Comparison of ENCODE assay signal across 1 cellular context in genomic region chr20:22559711-22560305, GRCh38.
TF ChIP-seq lines count a peak whose summit lies in the region.

No MANE protein-coding gene starts in this region.

TF ChIP-seq in HepG2, 621 proteins besides CTCF, POLR2A, EP300 and RAD21 (continues in another document):
- TF ChIP-seq SNAPC4 (CRISPR knock-in tag; IDR thresholded peaks at IDR 0.05): no peak
- TF ChIP-seq MEF2D (CRISPR knock-in tag; IDR thresholded peaks at IDR 0.05): no peak
- no peak for TF ChIP-seq HMG20B (CRISPR knock-in tag; conservative IDR thresholded peaks at IDR 0.05)
- TF ChIP-seq GRHL1 (CRISPR knock-in tag; conservative IDR thresholded peaks at IDR 0.05): no peak
- TF ChIP-seq RBFOX2 (IDR thresholded peaks at IDR 0.05; ENCODE audit: low read depth, low read length): no peak
- TF ChIP-seq ZNF7 (CRISPR knock-in tag; IDR thresholded peaks at IDR 0.05): no peak
- TF ChIP-seq ZNF766 (CRISPR knock-in tag; IDR thresholded peaks at IDR 0.05; ENCODE audit: borderline replicate concordance): no peak
- no peak for TF ChIP-seq PAX8 (CRISPR knock-in tag; IDR thresholded peaks at IDR 0.05; ENCODE audit: borderline replicate concordance)
- TF ChIP-seq AHR (CRISPR knock-in tag; IDR thresholded peaks at IDR 0.05): no peak
- no peak for TF ChIP-seq RNF219 (CRISPR knock-in tag; IDR thresholded peaks at IDR 0.05)
- TF ChIP-seq ZNF772 (CRISPR knock-in tag; IDR thresholded peaks at IDR 0.05): no peak
- no peak for TF ChIP-seq FOXM1 (CRISPR knock-in tag; IDR thresholded peaks at IDR 0.05)
- no peak for TF ChIP-seq ZNF550 (CRISPR knock-in tag; IDR thresholded peaks at IDR 0.05; ENCODE audit: borderline replicate concordance)
- TF ChIP-seq ZNF337 (CRISPR knock-in tag; IDR thresholded peaks at IDR 0.05; ENCODE audit: borderline replicate concordance, low read depth): no peak
- TF ChIP-seq POLR2AphosphoS5 (IDR thresholded peaks at IDR 0.05; ENCODE audit: low read depth, low read length): peak; percentile 55; the same call in 1 of the 2 replicates
- no peak for TF ChIP-seq FOXO1 (CRISPR knock-in tag; IDR thresholded peaks at IDR 0.05)
- TF ChIP-seq POLR2G (IDR thresholded peaks at IDR 0.05; ENCODE audit: low read depth, low read length): peak; percentile 50
- TF ChIP-seq MAFF (IDR thresholded peaks at IDR 0.05; ENCODE audit: low read depth, low read length): no peak
- TF ChIP-seq HOXD1 (CRISPR knock-in tag; IDR thresholded peaks at IDR 0.05): no peak
- TF ChIP-seq MED1 (CRISPR knock-in tag; IDR thresholded peaks at IDR 0.05): no peak
- no peak for TF ChIP-seq ZNF326 (CRISPR knock-in tag; IDR thresholded peaks at IDR 0.05; ENCODE audit: borderline replicate concordance)
- no peak for TF ChIP-seq ZNF562 (CRISPR knock-in tag; IDR thresholded peaks at IDR 0.05; ENCODE audit: borderline replicate concordance)
- no peak for TF ChIP-seq NFIB (CRISPR knock-in tag; IDR thresholded peaks at IDR 0.05; ENCODE audit: borderline replicate concordance)
- TF ChIP-seq ZBTB37 (CRISPR knock-in tag; IDR thresholded peaks at IDR 0.05): no peak
- TF ChIP-seq TBX2 (CRISPR knock-in tag; IDR thresholded peaks at IDR 0.05; ENCODE audit: borderline replicate concordance): no peak
- no peak for TF ChIP-seq MAFK (conservative IDR thresholded peaks at IDR 0.05 in 1 of 2, IDR thresholded peaks at IDR 0.05 in 1 of 2; ENCODE audit: low read length in 2 of 2)
- TF ChIP-seq GPN1 (CRISPR knock-in tag; IDR thresholded peaks at IDR 0.05; ENCODE audit: borderline replicate concordance): no peak
- 0 out of 2 replicates have a peak, but pooled peaks have one; percentile 10 for TF ChIP-seq ZSCAN12 (CRISPR knock-in tag; IDR thresholded peaks at IDR 0.05)
- no peak for TF ChIP-seq ATF2 (CRISPR knock-in tag; IDR thresholded peaks at IDR 0.05)
- no peak for TF ChIP-seq ZNF549 (CRISPR knock-in tag; IDR thresholded peaks at IDR 0.05)
- TF ChIP-seq HBP1 (CRISPR knock-in tag; IDR thresholded peaks at IDR 0.05; ENCODE audit: low read depth): no peak
- TF ChIP-seq ZFP1 (CRISPR knock-in tag; IDR thresholded peaks at IDR 0.05): no peak
- no peak for TF ChIP-seq NFE2L2 (IDR thresholded peaks at IDR 0.05; ENCODE audit: low read length)
- TF ChIP-seq ATF4 (CRISPR knock-in tag; IDR thresholded peaks at IDR 0.05): no peak
- TF ChIP-seq RARA (CRISPR knock-in tag; IDR thresholded peaks at IDR 0.05): no peak
- no peak for TF ChIP-seq NPAS2 (CRISPR knock-in tag; IDR thresholded peaks at IDR 0.05; ENCODE audit: borderline replicate concordance)
- TF ChIP-seq ZUFSP (CRISPR knock-in tag; IDR thresholded peaks at IDR 0.05; ENCODE audit: borderline replicate concordance): no peak
- no peak for TF ChIP-seq MXD4 (CRISPR knock-in tag; IDR thresholded peaks at IDR 0.05)
- no peak for TF ChIP-seq ZKSCAN1 (IDR thresholded peaks at IDR 0.05; ENCODE audit: low read length)
- no peak for TF ChIP-seq MIER3 (CRISPR knock-in tag; IDR thresholded peaks at IDR 0.05; ENCODE audit: borderline replicate concordance)
- no peak for TF ChIP-seq ZNF639 (CRISPR knock-in tag; conservative IDR thresholded peaks at IDR 0.05)
- no peak for TF ChIP-seq LRRFIP1 (CRISPR knock-in tag; conservative IDR thresholded peaks at IDR 0.05)
- TF ChIP-seq ZC3H13 (CRISPR knock-in tag; IDR thresholded peaks at IDR 0.05): 0 out of 2 replicates have a peak, but pooled peaks have one; percentile 40
- no peak for TF ChIP-seq SIN3A (IDR thresholded peaks at IDR 0.05; ENCODE audit: borderline replicate concordance, low read depth, low read length)
- TF ChIP-seq NKX3-1 (CRISPR knock-in tag; IDR thresholded peaks at IDR 0.05): no peak
- TF ChIP-seq SETDB1 (CRISPR knock-in tag; IDR thresholded peaks at IDR 0.05; ENCODE audit: borderline replicate concordance): no peak
